In the genomic region with DNA sequence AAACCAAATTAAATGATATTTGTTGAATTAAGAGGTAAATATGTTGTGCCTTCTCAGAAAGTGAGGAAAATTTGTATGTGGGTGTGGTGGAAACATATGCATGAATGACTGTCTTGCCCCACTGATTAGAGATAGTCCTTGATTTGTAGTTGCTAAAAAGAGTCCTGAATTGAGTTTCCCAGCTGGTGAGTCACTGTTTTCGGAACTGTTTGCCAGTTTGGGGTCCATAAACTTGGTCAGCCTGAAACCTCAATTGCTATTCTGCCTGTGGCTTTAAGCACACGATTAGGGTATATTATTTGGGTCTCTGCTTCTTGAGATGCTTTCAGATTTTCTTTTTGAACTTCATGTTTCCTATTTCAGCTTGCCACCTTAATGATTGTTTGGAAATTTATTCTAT, we compare ENCODE assay signal across 12 cellular contexts.
DNase-seq lines count a peak whose midpoint lies in the region; ATAC-seq and TF ChIP-seq lines count a peak whose summit lies in the region.
"Had no signal": no experiment of that assay in that cellular context is flagged by ENCODE, and none has a peak within 500 bp of the region (broad histone marks: within the 10 kb centered on the region; RNA-seq: fewer than 3 reads in every experiment).

No MANE protein-coding gene starts in this region.

- ATAC-seq in GM18498 (IDR thresholded peaks at IDR 0.05; ENCODE audit: unreplicated experiment) (peak; percentile 33), GM21717 (IDR thresholded peaks at IDR 0.05; ENCODE audit: unreplicated experiment) (peak; percentile 36), GM18520 (IDR thresholded peaks at IDR 0.05; ENCODE audit: unreplicated experiment) (no peak), GM19328 (IDR thresholded peaks at IDR 0.05; ENCODE audit: unreplicated experiment) (no peak)

- no peaks in the 10 kb centered on the region for H3K27me3 Mint-ChIP-seq in T-helper 2 cell treated with Interferon-gamma antibody and Interleukin-4, amounts not matched to agents 5 μg/mL and 100 μg/mL, for 36 hours (ENCODE audit: low read depth)
- no peaks in the 10 kb centered on the region for H3K27me3 Mint-ChIP-seq in nephron progenitor cell (ENCODE audit: low read depth, poor library complexity)

- H3K36me3 Mint-ChIP-seq in T-helper 2 cell treated with Interferon-gamma antibody and Interleukin-4, amounts not matched to agents 5 μg/mL and 100 μg/mL, for 36 hours (ENCODE audit: low read depth), result peaks cover 52% of the 10 kb centered on the region
- H3K36me3 Mint-ChIP-seq in nephron progenitor cell (ENCODE audit: low read depth), result peaks cover 74% of the 10 kb centered on the region

- DNase-seq in T-helper 2 cell treated with Interferon-gamma antibody and Interleukin-4, amounts not matched to agents 5 μg/mL and 100 μg/mL, for 36 hours (ENCODE audit: low spot score), result peak; percentile 19
- DNase-seq in nephron progenitor cell (no peak), NCI-H2171 (lab: John Stamatoyannopoulos, UW) (no peak), NCI-H1930 (lab: John Stamatoyannopoulos, UW) (no peak)
- DNase-seq: NCI-H2081; OCI-M1; stimulated activated naive CD4-positive, alpha-beta T cell treated with Interleukin-2 at 50 U/mL for 16 hours had no signal

- peaks cover 5% of the 10 kb centered on the region for H3K4me1 Mint-ChIP-seq in T-helper 2 cell treated with Interferon-gamma antibody and Interleukin-4, amounts not matched to agents 5 μg/mL and 100 μg/mL, for 36 hours (ENCODE audit: low read depth)
- H3K4me1 Mint-ChIP-seq in nephron progenitor cell, result peaks cover 8% of the 10 kb centered on the region
- H3K4me1 Mint-ChIP-seq: neural crest cell had no signal

- H3K9me3 Mint-ChIP-seq in T-helper 2 cell treated with Interferon-gamma antibody and Interleukin-4, amounts not matched to agents 5 μg/mL and 100 μg/mL, for 36 hours, result no peaks in the 10 kb centered on the region
- H3K9me3 Mint-ChIP-seq in nephron progenitor cell, result peaks cover 7% of the 10 kb centered on the region
- H3K9me3 Mint-ChIP-seq: neural crest cell had no signal

- TF ChIP-seq CTCF in nephron progenitor cell (IDR thresholded peaks at IDR 0.05), result no peak

- H3K4me3 Mint-ChIP-seq in T-helper 2 cell treated with Interferon-gamma antibody and Interleukin-4, amounts not matched to agents 5 μg/mL and 100 μg/mL, for 36 hours, result no peak overlapping the region
- no peak overlapping the region for H3K4me3 Mint-ChIP-seq in nephron progenitor cell
- H3K4me3 Mint-ChIP-seq: neural crest cell had no signal

- H3K27ac Mint-ChIP-seq in T-helper 2 cell treated with Interferon-gamma antibody and Interleukin-4, amounts not matched to agents 5 μg/mL and 100 μg/mL, for 36 hours, result no peak overlapping the region
- peak overlapping the region; percentile 60 for H3K27ac Mint-ChIP-seq in nephron progenitor cell

Comparison
In these comparisons a context has a peak if more than half of its experiments do, and no peak if none do; other contexts are left out.
1. ATAC-seq: peak in GM18498 (single experiment) and GM21717 (single experiment); none in GM18520 (single experiment) and GM19328 (single experiment).